In genomic region chr18:31942301-31942998, GRCh38 we compare ENCODE assay signal across 8 cellular contexts. TPM values are rescaled to one million over a fixed set of nuclear protein-coding genes. Genes with fewer than 3 reads are reported as not detected.
A peak's percentile ranks its signal among the peaks of the same experiment; 100 is the strongest.
DNase-seq lines count a peak whose midpoint lies in the region; ATAC-seq and TF ChIP-seq lines count a peak whose summit lies in the region.

No MANE protein-coding gene starts in this region.

- no peak for TF ChIP-seq CTCF in heart left ventricle (IDR thresholded peaks at IDR 0.05)

- 0 to 1% (median 0%) methylated on average over 50 to 63 of the region's 63 CpGs for WGBS in heart left ventricle, 4 donors

- peak overlapping the region; percentile 80 to 95 (median 92) for H3K27ac ChIP-seq in heart left ventricle

- no peaks in the 10 kb centered on the region for H3K9me3 ChIP-seq in heart left ventricle

- no peaks in the 10 kb centered on the region for H3K36me3 ChIP-seq in heart left ventricle

- H3K9me3 Mint-ChIP-seq in activated naive CD4-positive, alpha-beta T cell treated with anti-CD3 and anti-CD28 coated beads, Interleukin-2, amount 50 U/mL, for 24 hours, result no peaks in the 10 kb centered on the region

- peaks cover 3% of the 10 kb centered on the region for H3K36me3 Mint-ChIP-seq in activated naive CD4-positive, alpha-beta T cell treated with anti-CD3 and anti-CD28 coated beads, Interleukin-2, amount 50 U/mL, for 24 hours

- no peaks in the 10 kb centered on the region for H3K27me3 Mint-ChIP-seq in activated naive CD4-positive, alpha-beta T cell treated with anti-CD3 and anti-CD28 coated beads, Interleukin-2, amount 50 U/mL, for 24 hours

- H3K4me1 ChIP-seq in heart left ventricle, result peaks cover 3 to 48% (median 32%) of the 10 kb centered on the region in 12 donors

- peaks cover 49% of the 10 kb centered on the region for H3K4me1 Mint-ChIP-seq in activated naive CD4-positive, alpha-beta T cell treated with anti-CD3 and anti-CD28 coated beads, Interleukin-2, amount 50 U/mL, for 24 hours

- H3K27ac Mint-ChIP-seq in activated naive CD4-positive, alpha-beta T cell treated with anti-CD3 and anti-CD28 coated beads, Interleukin-2, amount 50 U/mL, for 24 hours, result peak overlapping the region; percentile 99

- DNase-seq in ACHN (peak; percentile 44), NCI-H345 treated with DMSO at 0.1 percent for 48 hours (lab: John Stamatoyannopoulos, UW; ENCODE audit: unreplicated experiment) (peak; percentile 63), heart left ventricle (peak; percentile 33 to 65 (median 36)), pons (ENCODE audit: low spot score) (peak; percentile 49), NCI-H187 treated with DMSO at 0.1 percent for 48 hours (lab: John Stamatoyannopoulos, UW) (no peak)

- intact Hi-C loops in heart left ventricle (cut with DNase I), result loop anchor here in 7 of 10 donors (2.0 to 10.0 kb wide), 5 partner anchors 76 to 152 kb away; partner anchors contain the start of genes RNF138 (in 5 of the 7) and RNF125 (in 1 of the 7)

- no peak for TF ChIP-seq POLR2A in GM18505 (IDR thresholded peaks at IDR 0.05; ENCODE audit: borderline replicate concordance, extremely low read depth, insufficient read depth, insufficient read length)
- no peak for TF ChIP-seq POLR2A in heart left ventricle (IDR thresholded peaks at IDR 0.05)

- H3K4me3 Mint-ChIP-seq in activated naive CD4-positive, alpha-beta T cell treated with anti-CD3 and anti-CD28 coated beads, Interleukin-2, amount 50 U/mL, for 24 hours, result peak overlapping the region; percentile 98

- ATAC-seq in GM18505 (IDR thresholded peaks at IDR 0.05; ENCODE audit: unreplicated experiment) (peak; percentile 39), HG02885 (IDR thresholded peaks at IDR 0.05; ENCODE audit: poor library complexity, unreplicated experiment) (peak; percentile 44), heart left ventricle (peak; percentile 17 to 71 (median 58))

- no peaks in the 10 kb centered on the region for H3K27me3 ChIP-seq in heart left ventricle

- H3K4me3 ChIP-seq in heart left ventricle, result peak overlapping the region; percentile 65 to 97 (median 86)

- in situ Hi-C loops in ACHN (cut with HindIII; ENCODE audit: low pct_ligation_motif_present, low pct_unique_long_range_greater_than_20kb, low sequenced_read_pairs), result no loop called here

RNA-seq across cellular contexts. Expression of gene TRAPPC8, which starts 0.5 kb away (rescaled TPM):
- total RNA-seq in heart left ventricle, result 10 to 100 TPM; 25.5 to 41.9 (median 31.0) TPM
- polyA plus RNA-seq in heart left ventricle, result 10 to 100 TPM in 1 of 2 donors, 1 to 10 TPM in 1; 9.5 to 20.1 TPM
